ENCODE assay signal across 8 cellular contexts in the genomic region with DNA sequence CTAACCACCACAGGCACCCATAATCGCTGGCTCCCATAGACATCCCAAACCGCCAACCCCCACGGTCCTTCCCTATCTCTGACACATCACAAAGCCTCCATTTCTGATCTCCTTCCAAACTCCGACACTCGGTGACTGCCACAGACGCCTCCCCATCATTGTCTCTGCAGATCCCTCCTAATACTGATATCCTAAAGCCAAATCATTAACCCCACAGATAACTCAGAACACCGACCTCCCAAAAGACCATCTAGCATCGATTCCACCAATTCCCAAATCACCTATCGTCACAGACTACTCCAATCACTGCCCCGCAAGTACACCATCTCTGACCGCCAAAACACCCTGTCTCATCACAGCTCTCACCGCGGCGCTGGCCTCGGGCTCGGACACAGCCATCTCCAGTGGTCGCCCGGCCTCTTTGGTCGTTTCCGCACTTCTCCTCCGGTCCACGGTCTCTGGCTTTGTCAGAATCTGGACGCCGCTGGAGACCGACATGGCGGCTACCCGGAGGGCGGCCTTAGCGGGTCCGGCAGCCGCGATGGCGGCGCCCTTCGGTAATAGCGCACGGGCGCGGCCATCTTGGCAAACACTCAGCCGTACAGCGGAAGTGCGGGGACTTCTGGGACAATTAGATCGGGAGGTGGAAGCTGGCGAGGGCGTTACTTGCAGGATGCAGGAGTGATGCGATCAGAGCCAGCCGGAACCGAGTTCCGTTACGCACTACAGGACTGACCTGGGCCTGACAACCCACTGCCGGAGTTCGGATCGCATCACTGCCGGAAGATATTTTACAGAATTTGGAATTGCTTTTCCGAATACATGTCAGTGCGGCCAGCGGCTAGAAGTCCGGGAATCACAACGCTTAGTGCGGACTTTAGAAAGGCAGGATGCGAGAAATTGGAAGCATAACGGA. TPM values are rescaled to one million over a fixed set of nuclear protein-coding genes. Genes with fewer than 3 reads are reported as not detected.
DNase-seq lines count a peak whose midpoint lies in the region; ATAC-seq and TF ChIP-seq lines count a peak whose summit lies in the region.

Gene ZFP37 (minus strand): TSS at position 534 of the 916 bp plus-strand sequence. CDS start 36 bp downstream, at position 498.

- H3K4me3 ChIP-seq in CD8-positive, alpha-beta memory T cell (ENCODE audit: low read length): peak within 1 kb of the TSS; percentile 99
- peak within 1 kb of the TSS; percentile 87 for H3K4me3 ChIP-seq in left ventricle myocardium inferior
- H3K4me3 ChIP-seq in tibial nerve: peak within 1 kb of the TSS; percentile 63 to 92 (median 76)

- TF ChIP-seq CTCF in left ventricle myocardium inferior (IDR thresholded peaks at IDR 0.05; ENCODE audit: borderline replicate concordance): no peak
- peak in 2 of 5 experiments; percentile 5 to 28 for TF ChIP-seq CTCF in tibial nerve (IDR thresholded peaks at IDR 0.05)

- H3K9me3 Mint-ChIP-seq in CD8-positive, alpha-beta memory T cell: peaks cover 0 to 18% (median 17%) of the 10 kb centered on the region in 5 donors
- H3K9me3 Mint-ChIP-seq in T-cell: peaks cover 0 to 8% (median 8%) of the 10 kb centered on the region in 3 donors

- ATAC-seq in GM21619 (IDR thresholded peaks at IDR 0.05; ENCODE audit: unreplicated experiment) (peak; percentile 94), T-cell (replicated peaks in 1 of 4) (peak; percentile 93 to 98 (median 96))

- no peak within 1 kb of the TSS for H3K27ac Mint-ChIP-seq in CD8-positive, alpha-beta memory T cell
- no peak within 1 kb of the TSS for H3K27ac Mint-ChIP-seq in T-cell

- H3K27me3 Mint-ChIP-seq in CD8-positive, alpha-beta memory T cell: peaks cover 16 to 17% of the 10 kb centered on the region in 2 donors
- peaks cover 12 to 13% of the 10 kb centered on the region in 2 donors for H3K27me3 Mint-ChIP-seq in T-cell

- H3K36me3 Mint-ChIP-seq in CD8-positive, alpha-beta memory T cell: peaks cover 0 to 6% (median 2%) of the 10 kb centered on the region in 3 donors
- no peaks in the 10 kb centered on the region for H3K36me3 Mint-ChIP-seq in T-cell

- peaks cover 1% of the 10 kb centered on the region for H3K27me3 ChIP-seq in CD8-positive, alpha-beta memory T cell (ENCODE audit: insufficient read depth, low read length, poor library complexity, severe bottlenecking)
- H3K27me3 ChIP-seq in left ventricle myocardium inferior (ENCODE audit: low read depth): peaks cover 27% of the 10 kb centered on the region
- H3K27me3 ChIP-seq in tibial nerve: peaks cover 0 to 29% of the 10 kb centered on the region in 2 donors

- H3K36me3 ChIP-seq in CD8-positive, alpha-beta memory T cell (ENCODE audit: insufficient read depth, low read length): no peaks in the 10 kb centered on the region
- peaks cover 35% of the 10 kb centered on the region for H3K36me3 ChIP-seq in left ventricle myocardium inferior
- H3K36me3 ChIP-seq in tibial nerve: peaks cover 0 to 32% (median 0%) of the 10 kb centered on the region in 3 donors

- WGBS in tibial nerve, 2 donors: 3 to 5% methylated on average over 39 to 62 of the region's 62 CpGs

- H3K4me3 Mint-ChIP-seq in CD8-positive, alpha-beta memory T cell: no peak within 1 kb of the TSS
- H3K4me3 Mint-ChIP-seq in T-cell: no peak within 1 kb of the TSS

- intact Hi-C loops in left ventricle myocardium inferior (cut with micrococcal nuclease): no loop called here

- POLR2A ChIA-PET in CD8-positive, alpha-beta memory T cell (lab: Charles Lee): interaction anchor here (0.6 kb wide), 1 partner anchor 165 kb away, joined by 3 read pairs; the partner anchor contains the start of genes FKBP15 and SLC31A1
- POLR2A ChIA-PET in T-cell (lab: Charles Lee): no interaction called here

- CTCF ChIA-PET in CD8-positive, alpha-beta memory T cell (lab: Charles Lee): no interaction called here
- CTCF ChIA-PET in T-cell (lab: Charles Lee): no interaction called here

- peaks cover 3% of the 10 kb centered on the region for H3K4me1 ChIP-seq in CD8-positive, alpha-beta memory T cell (ENCODE audit: insufficient read depth, low read length)
- H3K4me1 ChIP-seq in left ventricle myocardium inferior (peaks cover 19% of the 10 kb centered on the region), tibial nerve (peaks cover 0 to 12% (median 1%) of the 10 kb centered on the region in 4 donors)

- peak; percentile 58 to 80 (median 72) for DNase-seq in CD8-positive, alpha-beta memory T cell
- peak; percentile 82 for DNase-seq in LoVo (ENCODE audit: low spot score)
- DNase-seq in T-cell: peak; percentile 12 to 77 (median 54)
- DNase-seq in left ventricle myocardium inferior: peak; percentile 93
- peak; percentile 94 for DNase-seq in pons (ENCODE audit: low spot score)
- DNase-seq in tibial nerve (ENCODE audit: low spot score in 2 of 2): peak; percentile 83 to 90

- TF ChIP-seq POLR2A in tibial nerve (IDR thresholded peaks at IDR 0.05): peak in 1 of 2 donors; percentile 44

- peaks cover 6% of the 10 kb centered on the region for H3K9me3 ChIP-seq in CD8-positive, alpha-beta memory T cell (ENCODE audit: low read length)
- H3K9me3 ChIP-seq in left ventricle myocardium inferior (replicated peaks) (peaks cover 69% of the 10 kb centered on the region), tibial nerve (peaks cover 0 to 84% (median 16%) of the 10 kb centered on the region in 4 donors)

- H3K27ac ChIP-seq in CD8-positive, alpha-beta memory T cell (ENCODE audit: low read depth, low read length): peak within 1 kb of the TSS; percentile 46
- H3K27ac ChIP-seq in angular gyrus (ENCODE audit: low read depth, low read length) (peak within 1 kb of the TSS; percentile 83), left ventricle myocardium inferior (replicated peaks) (peak within 1 kb of the TSS; percentile 84), tibial nerve (peak within 1 kb of the TSS; percentile 65 to 86 (median 78))

- H3K4me1 Mint-ChIP-seq in CD8-positive, alpha-beta memory T cell: peaks cover 0 to 7% (median 1%) of the 10 kb centered on the region in 3 donors
- H3K4me1 Mint-ChIP-seq in T-cell: no peaks in the 10 kb centered on the region

- peak; percentile 24 to 88 for TF ChIP-seq EP300 in tibial nerve (IDR thresholded peaks at IDR 0.05)

RNA-seq across cellular contexts. Expression of gene ZFP37, which starts in this region (rescaled TPM):
- 1 to 10 TPM; 1.7 to 1.9 TPM for total RNA-seq in CD8-positive, alpha-beta memory T cell
- polyA plus RNA-seq in CD8-positive, alpha-beta memory T cell: 3.1 TPM
- total RNA-seq in T-cell: 1 to 10 TPM; 1.1 to 3.0 (median 2.1) TPM
- 1.0 TPM for total RNA-seq in left ventricle myocardium inferior
- 1 to 10 TPM; 2.9 to 6.9 (median 3.2) TPM for total RNA-seq in tibial nerve

Comparison
In these comparisons a context has a peak if more than half of its experiments do, and no peak if none do; other contexts are left out.
1. Peak in every context shown above with its lines: DNase-seq, ATAC-seq, H3K4me3 ChIP-seq and H3K27ac ChIP-seq.